ENCODE assay signal across 8 cellular contexts in the genomic region with DNA sequence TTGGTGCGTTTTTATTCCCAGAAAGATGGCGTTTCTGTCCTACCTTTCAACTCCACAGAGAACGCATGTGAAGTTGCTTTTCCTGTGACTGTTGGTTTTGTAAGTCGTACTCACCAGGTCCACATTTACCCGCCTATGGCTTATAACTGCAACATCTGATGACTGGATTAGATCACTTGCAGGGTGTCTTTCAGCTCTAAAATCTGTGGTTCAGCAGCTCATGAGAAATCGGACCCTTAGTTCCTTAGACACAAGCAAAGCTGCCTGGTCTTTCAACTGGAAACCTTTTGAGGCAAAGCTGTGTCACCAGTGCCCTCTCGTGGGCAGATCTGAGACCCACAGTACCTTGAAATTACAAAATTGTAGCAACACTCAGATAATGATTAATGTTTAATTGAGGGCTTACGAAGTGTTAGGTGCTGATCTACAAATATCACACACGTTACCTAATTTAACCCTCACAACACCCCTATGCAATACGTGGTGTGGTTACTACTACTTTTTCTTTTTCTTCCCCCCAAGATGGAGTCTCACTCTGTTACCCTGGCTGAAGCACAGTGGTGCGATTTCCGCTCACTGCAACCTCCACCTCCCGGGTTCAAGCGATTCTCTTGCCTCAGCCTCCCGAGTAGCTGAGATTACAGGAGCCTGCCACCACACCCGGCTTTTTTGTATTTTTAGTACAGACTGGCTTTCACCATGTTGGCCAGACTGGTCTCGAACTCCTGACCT.
DNase-seq lines count a peak whose midpoint lies in the region; ATAC-seq and TF ChIP-seq lines count a peak whose summit lies in the region.

No MANE protein-coding gene starts in this region.

- CTCF ChIA-PET in Caco-2 (lab: Charles Lee) (interaction anchor here (0.6 to 1.5 kb wide), 7 partner anchors 33 to 846 kb away, joined by 3 to 5 read pairs (median 3); partner anchors contain the start of gene RUBCNL), HEK293 (lab: Yijun Ruan, JAX) (interaction anchor here (0.5 to 1.4 kb wide), 10 partner anchors 12 to 196 kb away, joined by 3 to 5 read pairs (median 4); partner anchors contain the start of gene LCP1)

- no peaks in the 10 kb centered on the region for H3K9me3 Mint-ChIP-seq in Caco-2 (ENCODE audit: unreplicated experiment)
- H3K9me3 Mint-ChIP-seq in nephron: no peaks in the 10 kb centered on the region
- H3K9me3 Mint-ChIP-seq in stimulated activated naive CD8-positive, alpha-beta T cell treated with anti-CD3 and anti-CD28 coated beads, Interleukin-15, Interleukin-2, amounts not matched to agents 100 ng/mL and 50 ng/mL, for 24 hours: peaks cover 3% of the 10 kb centered on the region

- no peaks in the 10 kb centered on the region for H3K4me1 Mint-ChIP-seq in Caco-2 (ENCODE audit: low read depth, unreplicated experiment)
- no peaks in the 10 kb centered on the region for H3K4me1 Mint-ChIP-seq in nephron
- H3K4me1 Mint-ChIP-seq in stimulated activated naive CD8-positive, alpha-beta T cell treated with anti-CD3 and anti-CD28 coated beads, Interleukin-15, Interleukin-2, amounts not matched to agents 100 ng/mL and 50 ng/mL, for 24 hours (ENCODE audit: low read depth): peaks cover 37% of the 10 kb centered on the region

- H3K4me3 Mint-ChIP-seq in Caco-2 (ENCODE audit: unreplicated experiment) (no peak overlapping the region), nephron (no peak overlapping the region)
- H3K4me3 Mint-ChIP-seq in stimulated activated naive CD8-positive, alpha-beta T cell treated with anti-CD3 and anti-CD28 coated beads, Interleukin-15, Interleukin-2, amounts not matched to agents 100 ng/mL and 50 ng/mL, for 24 hours: peak overlapping the region; percentile 82

- BruUV-seq in Caco-2 (replicated peaks; lab: Mats Ljungman, UMichigan): no TSS peak

- no peak for ATAC-seq in GM19467 (IDR thresholded peaks at IDR 0.05; ENCODE audit: unreplicated experiment)

- TF ChIP-seq CTCF in Caco-2 (IDR thresholded peaks at IDR 0.05; ENCODE audit: insufficient read depth in 1 of 2, low read depth in 1 of 2, low read length in 1 of 2, severe bottlenecking in 1 of 2, unreplicated experiment in 1 of 2) (peak; percentile 83 to 87), HEK293 (tag by site-specific recombination; IDR thresholded peaks at IDR 0.05) (no peak), OCI-LY3 (IDR thresholded peaks at IDR 0.05; ENCODE audit: low read depth, low read length) (peak; percentile 99), epithelial cell of esophagus (IDR thresholded peaks at IDR 0.05; ENCODE audit: insufficient read depth, low read depth, low read length, missing control alignments) (peak; percentile 74), nephron (IDR thresholded peaks at IDR 0.05; ENCODE audit: unreplicated experiment in 3 of 3) (peak; percentile 71 to 83 (median 80))

- H3K27ac Mint-ChIP-seq in Caco-2 (ENCODE audit: unreplicated experiment): no peak overlapping the region
- H3K27ac Mint-ChIP-seq in nephron: peak overlapping the region in 2 of 3 experiments; percentile 22 to 32
- H3K27ac Mint-ChIP-seq in stimulated activated naive CD8-positive, alpha-beta T cell treated with anti-CD3 and anti-CD28 coated beads, Interleukin-15, Interleukin-2, amounts not matched to agents 100 ng/mL and 50 ng/mL, for 24 hours: peak overlapping the region; percentile 95

- no peaks in the 10 kb centered on the region for H3K27me3 ChIP-seq in Caco-2 (replicated peaks; ENCODE audit: control insufficient read depth, insufficient read depth, low read length)
- H3K27me3 ChIP-seq in OCI-LY3 (ENCODE audit: low read depth, low read length): no peaks in the 10 kb centered on the region

- H3K27ac ChIP-seq in HEK293 (ENCODE audit: extremely low read depth, low read depth, low read length): no peak overlapping the region
- peak overlapping the region; percentile 26 for H3K27ac ChIP-seq in OCI-LY3 (ENCODE audit: low read length)

- peak overlapping the region; percentile 43 for H3K9ac ChIP-seq in OCI-LY3 (ENCODE audit: low read length)

- DNase-seq in Caco-2 (peak; percentile 56 to 61), epithelial cell of esophagus (ENCODE audit: low read depth) (peak; percentile 60)
- DNase-seq in activated CD8-positive, alpha-beta memory T cell treated with anti-CD3 and anti-CD28 coated beads, Interleukin-2, amount 50 U/mL, for 48 hours: peak; percentile 70

- intact Hi-C loops in Caco-2 (cut with micrococcal nuclease; ENCODE audit: unreplicated experiment): loop anchor here (1.0 to 10.0 kb wide), 5 partner anchors 33 to 517 kb away; no protein-coding TSS in a partner anchor

- H3K4me3 ChIP-seq in Caco-2 (ENCODE audit: low read depth, low read length) (no peak overlapping the region), HEK293 (ENCODE audit: low read depth, low read length) (no peak overlapping the region), OCI-LY3 (ENCODE audit: low read length) (peak overlapping the region; percentile 60), epithelial cell of esophagus (ENCODE audit: low read length) (no peak overlapping the region)

- H3K4me2 ChIP-seq in OCI-LY3 (ENCODE audit: low read length): peak overlapping the region; percentile 76

- H3K9me3 ChIP-seq in Caco-2: no peaks in the 10 kb centered on the region
- no peaks in the 10 kb centered on the region for H3K9me3 ChIP-seq in HEK293 (ENCODE audit: control insufficient read depth, insufficient read depth, low read depth, low read length)
- no peaks in the 10 kb centered on the region for H3K9me3 ChIP-seq in OCI-LY3 (ENCODE audit: insufficient read depth, low read length)

- H3K36me3 Mint-ChIP-seq in Caco-2 (ENCODE audit: insufficient read depth, unreplicated experiment) (no peaks in the 10 kb centered on the region), nephron (ENCODE audit: low read depth) (no peaks in the 10 kb centered on the region)
- H3K36me3 Mint-ChIP-seq in stimulated activated naive CD8-positive, alpha-beta T cell treated with anti-CD3 and anti-CD28 coated beads, Interleukin-15, Interleukin-2, amounts not matched to agents 100 ng/mL and 50 ng/mL, for 24 hours (ENCODE audit: low read depth): no peaks in the 10 kb centered on the region

- H4K20me1 ChIP-seq in OCI-LY3 (ENCODE audit: insufficient read depth, low read length): no peaks in the 10 kb centered on the region

- POLR2A ChIA-PET in Caco-2 (lab: Charles Lee): no interaction called here
- POLR2A ChIA-PET in HEK293 (lab: Yijun Ruan, JAX): no interaction called here

- H2AFZ ChIP-seq in OCI-LY3 (ENCODE audit: low read depth, low read length): peak overlapping the region; percentile 92

- H3K4me1 ChIP-seq in Caco-2: no peaks in the 10 kb centered on the region
- H3K4me1 ChIP-seq in HEK293 (ENCODE audit: control insufficient read depth, insufficient read depth, low read length): no peaks in the 10 kb centered on the region
- peaks cover 21% of the 10 kb centered on the region for H3K4me1 ChIP-seq in OCI-LY3 (ENCODE audit: low read length)

- no peaks in the 10 kb centered on the region for H3K36me3 ChIP-seq in Caco-2 (ENCODE audit: control insufficient read depth, insufficient read depth, low read length)
- H3K36me3 ChIP-seq in HEK293 (ENCODE audit: control insufficient read depth in 2 of 2, insufficient read depth in 1 of 2, low read length in 2 of 2): no peaks in the 10 kb centered on the region
- peaks cover 6% of the 10 kb centered on the region for H3K36me3 ChIP-seq in OCI-LY3 (replicated peaks; ENCODE audit: low read depth, low read length)

- no peaks in the 10 kb centered on the region for H3K79me2 ChIP-seq in OCI-LY3 (ENCODE audit: low read length)

- H3K27me3 Mint-ChIP-seq in Caco-2 (ENCODE audit: insufficient read depth, unreplicated experiment): no peaks in the 10 kb centered on the region
- peaks cover 9% of the 10 kb centered on the region for H3K27me3 Mint-ChIP-seq in nephron (ENCODE audit: low read depth)
- H3K27me3 Mint-ChIP-seq in stimulated activated naive CD8-positive, alpha-beta T cell treated with anti-CD3 and anti-CD28 coated beads, Interleukin-15, Interleukin-2, amounts not matched to agents 100 ng/mL and 50 ng/mL, for 24 hours: no peaks in the 10 kb centered on the region

TF ChIP-seq in HEK293, 187 proteins besides CTCF, POLR2A, EP300 and RAD21:
- TF ChIP-seq ZNF654 (tag by site-specific recombination; IDR thresholded peaks at IDR 0.05; ENCODE audit: low read depth): peak; percentile 84
- TF ChIP-seq, protein P1, sequence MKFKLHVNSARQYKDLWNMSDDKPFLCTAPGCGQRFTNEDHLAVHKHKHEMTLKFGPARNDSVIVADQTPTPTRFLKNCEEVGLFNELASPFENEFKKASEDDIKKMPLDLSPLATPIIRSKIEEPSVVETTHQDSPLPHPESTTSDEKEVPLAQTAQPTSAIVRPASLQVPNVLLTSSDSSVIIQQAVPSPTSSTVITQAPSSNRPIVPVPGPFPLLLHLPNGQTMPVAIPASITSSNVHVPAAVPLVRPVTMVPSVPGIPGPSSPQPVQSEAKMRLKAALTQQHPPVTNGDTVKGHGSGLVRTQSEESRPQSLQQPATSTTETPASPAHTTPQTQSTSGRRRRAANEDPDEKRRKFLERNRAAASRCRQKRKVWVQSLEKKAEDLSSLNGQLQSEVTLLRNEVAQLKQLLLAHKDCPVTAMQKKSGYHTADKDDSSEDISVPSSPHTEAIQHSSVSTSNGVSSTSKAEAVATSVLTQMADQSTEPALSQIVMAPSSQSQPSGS (tag by site-specific recombination; IDR thresholded peaks at IDR 0.05; ENCODE audit: low read depth): no peak
- no peak for TF ChIP-seq OVOL3 (tag by site-specific recombination; IDR thresholded peaks at IDR 0.05)
- no peak for TF ChIP-seq ZNF366 (tag by site-specific recombination; conservative IDR thresholded peaks at IDR 0.05)
- no peak for TF ChIP-seq BCL11B (tag by site-specific recombination; IDR thresholded peaks at IDR 0.05; ENCODE audit: low read depth)
- peak; percentile 17; the same call in 1 of the 2 replicates for TF ChIP-seq ZNF664 (tag by site-specific recombination; IDR thresholded peaks at IDR 0.05)
- TF ChIP-seq ZNF660 (tag by site-specific recombination; IDR thresholded peaks at IDR 0.05): peak; percentile 25; the same call in 1 of the 2 replicates
